17 cellular contexts compared by ENCODE assay signal in the genomic region with DNA sequence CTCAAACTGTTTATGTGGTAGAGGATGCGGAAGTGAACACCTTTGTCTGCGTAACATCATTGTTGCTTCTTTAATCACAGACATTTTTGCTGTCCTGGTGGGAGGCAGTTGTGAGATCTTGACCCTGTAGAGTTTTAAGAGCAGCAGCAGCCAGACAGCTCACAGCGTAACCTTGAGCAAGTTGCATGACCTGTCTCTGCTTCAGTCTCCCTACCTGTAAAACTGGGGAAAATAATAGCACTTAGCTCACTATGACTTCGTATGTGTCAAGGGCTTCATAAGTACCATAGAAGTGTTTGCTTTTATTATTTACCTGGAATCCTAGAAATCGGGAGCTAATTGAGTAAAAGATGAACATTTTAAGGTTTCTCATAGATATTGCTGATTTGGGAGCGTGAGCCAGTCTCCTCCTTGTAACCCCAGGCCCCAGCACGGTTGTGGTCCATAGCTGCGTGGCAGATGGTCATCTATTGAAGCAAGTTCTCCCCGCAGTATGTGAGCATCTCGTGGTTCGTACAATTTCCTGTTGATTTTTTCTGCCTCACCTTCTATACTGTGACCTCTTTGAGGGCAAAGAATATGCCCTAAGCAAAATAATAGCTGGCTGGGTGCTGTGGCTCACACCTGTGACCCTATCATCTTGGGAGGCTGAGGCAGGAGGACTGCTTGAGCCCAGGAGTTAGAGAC. TPM values are rescaled to one million over a fixed set of nuclear protein-coding genes. Genes with fewer than 3 reads are reported as not detected.
"Had no signal": no experiment of that assay in that cellular context is flagged by ENCODE, and none has a peak within 500 bp of the region (broad histone marks: within the 10 kb centered on the region; RNA-seq: fewer than 3 reads in every experiment).

No MANE protein-coding gene starts in this region.

- DNase-seq: activated CD4-positive, alpha-beta T cell treated with anti-CD3 and anti-CD28 coated beads for 1 hour; activated CD4-positive, alpha-beta T cell treated with anti-CD3 and anti-CD28 coated beads, Interleukin-2, amount 50 U/mL, for 48 hours; activated CD8-positive, alpha-beta memory T cell treated with anti-CD3 and anti-CD28 coated beads, Interleukin-2, amount 10 ng/mL, durations not matched to agents 7 days and 5 days; activated effector memory CD4-positive, alpha-beta T cell treated with Interleukin-2 at 50 U/mL for 16 hours; activated T-cell treated with anti-CD3 and anti-CD28 coated beads, Interleukin-2, amount 50 U/mL, for 24 hours; brain microvascular endothelial cell; esophagus squamous epithelium; foreskin fibroblast; immature natural killer cell; mesendoderm; stimulated activated CD4-positive, alpha-beta T cell treated with anti-CD3 and anti-CD28 coated beads, Interleukin-4, amount 100 ng/mL, for 1 hour; stimulated activated CD8-positive, alpha-beta memory T cell treated with anti-CD3 and anti-CD28 coated beads, Interleukin-4, amount 100 ng/mL, for 48 hours had no signal

- H3K27me3 ChIP-seq: brain microvascular endothelial cell, esophagus squamous epithelium, pancreas had no signal

- H3K4me1 Mint-ChIP-seq: activated CD8-positive, alpha-beta memory T cell treated with anti-CD3 and anti-CD28 coated beads, Interleukin-2, amount 10 ng/mL, durations not matched to agents 7 days and 5 days; activated naive CD4-positive, alpha-beta T cell treated with anti-CD3 and anti-CD28 coated beads, Interleukin-2, amount 50 U/mL, for 24 hours; immature natural killer cell had no signal

- H3K9me3 Mint-ChIP-seq: activated naive CD4-positive, alpha-beta T cell treated with anti-CD3 and anti-CD28 coated beads, Interleukin-2, amount 50 U/mL, for 24 hours; activated T-cell treated with anti-CD3 and anti-CD28 coated beads, Interleukin-2, amount 50 U/mL, for 24 hours; immature natural killer cell; stimulated activated naive CD8-positive, alpha-beta T cell treated with anti-CD3 and anti-CD28 coated beads, Interleukin-15, Interleukin-2, amounts not matched to agents 100 ng/mL and 50 ng/mL, for 24 hours had no signal

- H3K4me1 ChIP-seq: pancreas had no signal

- ATAC-seq: activated CD8-positive, alpha-beta memory T cell treated with anti-CD3 and anti-CD28 coated beads, Interleukin-2, amount 10 ng/mL, durations not matched to agents 7 days and 5 days; left lobe of liver; pancreas had no signal

- H3K36me3 Mint-ChIP-seq: activated CD8-positive, alpha-beta memory T cell treated with anti-CD3 and anti-CD28 coated beads, Interleukin-2, amount 10 ng/mL, durations not matched to agents 7 days and 5 days; activated naive CD4-positive, alpha-beta T cell treated with anti-CD3 and anti-CD28 coated beads, Interleukin-2, amount 50 U/mL, for 24 hours; immature natural killer cell had no signal

- H3K36me3 ChIP-seq: brain microvascular endothelial cell, esophagus squamous epithelium, pancreas, thoracic aorta had no signal

- H3K4me3 ChIP-seq: esophagus squamous epithelium, pancreas, thoracic aorta had no signal

- H3K4me3 Mint-ChIP-seq: activated CD8-positive, alpha-beta memory T cell treated with anti-CD3 and anti-CD28 coated beads, Interleukin-2, amount 10 ng/mL, durations not matched to agents 7 days and 5 days; activated naive CD4-positive, alpha-beta T cell treated with anti-CD3 and anti-CD28 coated beads, Interleukin-2, amount 50 U/mL, for 24 hours; activated T-cell treated with anti-CD3 and anti-CD28 coated beads, Interleukin-2, amount 50 U/mL, for 24 hours; immature natural killer cell; stimulated activated naive CD8-positive, alpha-beta T cell treated with anti-CD3 and anti-CD28 coated beads, Interleukin-15, Interleukin-2, amounts not matched to agents 100 ng/mL and 50 ng/mL, for 24 hours had no signal

- H3K27me3 Mint-ChIP-seq: activated naive CD4-positive, alpha-beta T cell treated with anti-CD3 and anti-CD28 coated beads, Interleukin-2, amount 50 U/mL, for 24 hours; stimulated activated naive CD8-positive, alpha-beta T cell treated with anti-CD3 and anti-CD28 coated beads, Interleukin-15, Interleukin-2, amounts not matched to agents 100 ng/mL and 50 ng/mL, for 24 hours had no signal

- H3K27ac Mint-ChIP-seq: activated CD8-positive, alpha-beta memory T cell treated with anti-CD3 and anti-CD28 coated beads, Interleukin-2, amount 10 ng/mL, durations not matched to agents 7 days and 5 days; activated naive CD4-positive, alpha-beta T cell treated with anti-CD3 and anti-CD28 coated beads, Interleukin-2, amount 50 U/mL, for 24 hours; activated T-cell treated with anti-CD3 and anti-CD28 coated beads, Interleukin-2, amount 50 U/mL, for 24 hours; immature natural killer cell; stimulated activated naive CD8-positive, alpha-beta T cell treated with anti-CD3 and anti-CD28 coated beads, Interleukin-15, Interleukin-2, amounts not matched to agents 100 ng/mL and 50 ng/mL, for 24 hours had no signal

- H3K27ac ChIP-seq: brain microvascular endothelial cell, esophagus squamous epithelium, pancreas, thoracic aorta had no signal

- H3K9me3 ChIP-seq: esophagus squamous epithelium, pancreas, thoracic aorta had no signal

RNA-seq across cellular contexts. Expression of a gene that starts 34.4 kb away (rescaled TPM):
- total RNA-seq: activated CD8-positive, alpha-beta memory T cell treated with anti-CD3 and anti-CD28 coated beads, Interleukin-2, amount 10 ng/mL, durations not matched to agents 7 days and 5 days had no signal
- polyA plus RNA-seq: immature natural killer cell had no signal
